Comparison of ENCODE assay signal across 1 cellular context in the genomic region with DNA sequence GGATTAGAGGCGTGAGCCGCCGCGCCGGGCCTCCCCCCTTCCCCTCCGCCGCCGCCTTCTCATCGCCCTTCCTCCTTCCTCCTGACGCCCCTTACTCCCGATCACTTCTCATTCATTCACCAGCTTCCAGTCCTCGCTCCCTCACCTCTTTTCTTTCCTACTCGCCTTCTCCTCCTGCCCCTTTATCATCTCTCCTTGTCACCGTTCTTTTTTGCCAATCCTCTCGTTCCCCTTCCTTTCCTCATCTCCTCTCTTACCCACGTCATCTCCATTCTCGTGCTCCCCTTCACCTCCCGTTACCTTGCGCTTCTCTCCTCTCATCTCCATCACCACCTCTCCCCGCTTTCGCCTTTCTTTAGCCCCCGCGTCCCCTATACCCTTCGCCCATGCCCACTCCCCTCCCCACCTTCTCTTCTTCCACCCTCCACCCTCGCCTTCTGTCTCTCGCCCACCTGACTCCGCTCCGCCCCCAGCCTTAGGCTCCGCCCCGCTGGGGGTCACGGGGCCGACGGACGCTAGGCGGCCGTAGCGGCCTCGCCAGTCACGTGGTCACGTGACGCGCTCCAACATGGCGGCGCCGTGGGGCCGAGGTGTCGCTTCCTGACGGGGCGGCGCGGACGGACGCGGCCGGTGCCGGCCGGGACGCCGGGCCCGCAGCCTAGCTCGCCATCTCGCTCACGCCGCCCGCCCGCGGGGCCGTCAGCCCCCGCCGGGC.
TF ChIP-seq lines count a peak whose summit lies in the region.

A gene (plus strand): TSS at position 544 of the 715 bp plus-strand sequence. CDS start 179 bp downstream, outside the sequence.

TF ChIP-seq in HepG2, 621 proteins besides CTCF, POLR2A, EP300 and RAD21 (continued from another document and continues in another):
- TF ChIP-seq, protein P1, sequence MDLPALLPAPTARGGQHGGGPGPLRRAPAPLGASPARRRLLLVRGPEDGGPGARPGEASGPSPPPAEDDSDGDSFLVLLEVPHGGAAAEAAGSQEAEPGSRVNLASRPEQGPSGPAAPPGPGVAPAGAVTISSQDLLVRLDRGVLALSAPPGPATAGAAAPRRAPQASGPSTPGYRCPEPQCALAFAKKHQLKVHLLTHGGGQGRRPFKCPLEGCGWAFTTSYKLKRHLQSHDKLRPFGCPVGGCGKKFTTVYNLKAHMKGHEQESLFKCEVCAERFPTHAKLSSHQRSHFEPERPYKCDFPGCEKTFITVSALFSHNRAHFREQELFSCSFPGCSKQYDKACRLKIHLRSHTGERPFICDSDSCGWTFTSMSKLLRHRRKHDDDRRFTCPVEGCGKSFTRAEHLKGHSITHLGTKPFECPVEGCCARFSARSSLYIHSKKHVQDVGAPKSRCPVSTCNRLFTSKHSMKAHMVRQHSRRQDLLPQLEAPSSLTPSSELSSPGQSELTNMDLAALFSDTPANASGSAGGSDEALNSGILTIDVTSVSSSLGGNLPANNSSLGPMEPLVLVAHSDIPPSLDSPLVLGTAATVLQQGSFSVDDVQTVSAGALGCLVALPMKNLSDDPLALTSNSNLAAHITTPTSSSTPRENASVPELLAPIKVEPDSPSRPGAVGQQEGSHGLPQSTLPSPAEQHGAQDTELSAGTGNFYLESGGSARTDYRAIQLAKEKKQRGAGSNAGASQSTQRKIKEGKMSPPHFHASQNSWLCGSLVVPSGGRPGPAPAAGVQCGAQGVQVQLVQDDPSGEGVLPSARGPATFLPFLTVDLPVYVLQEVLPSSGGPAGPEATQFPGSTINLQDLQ (CRISPR knock-in tag; IDR thresholded peaks at IDR 0.05), result peak; percentile 93; the same call in 1 of the 2 replicates
- TF ChIP-seq RCOR2 (CRISPR knock-in tag; IDR thresholded peaks at IDR 0.05) (no peak; the same call in 1 of the 2 replicates), ZNF501 (CRISPR knock-in tag; IDR thresholded peaks at IDR 0.05) (no peak; the same call in 1 of the 2 replicates), ZFY (CRISPR knock-in tag; IDR thresholded peaks at IDR 0.05) (no peak), ZBTB7A (CRISPR knock-in tag; IDR thresholded peaks at IDR 0.05) (no peak; the same call in 1 of the 2 replicates), ZNF510 (CRISPR knock-in tag; IDR thresholded peaks at IDR 0.05; ENCODE audit: low read depth) (no peak; the same call in 1 of the 2 replicates), GLI4 (CRISPR knock-in tag; IDR thresholded peaks at IDR 0.05; ENCODE audit: borderline replicate concordance) (no peak), NFRKB (IDR thresholded peaks at IDR 0.05) (peak; percentile 83), RFX3 (CRISPR knock-in tag; IDR thresholded peaks at IDR 0.05) (0 out of 2 replicates have a peak, but pooled peaks have one; percentile 30), ZNF33A (CRISPR knock-in tag; IDR thresholded peaks at IDR 0.05; ENCODE audit: borderline replicate concordance) (no peak), RAD51 (IDR thresholded peaks at IDR 0.05; ENCODE audit: borderline replicate concordance) (peak; percentile 99), ZNF335 (CRISPR knock-in tag; IDR thresholded peaks at IDR 0.05) (0 out of 2 replicates have a peak, but pooled peaks have one; percentile 67), JUN (CRISPR knock-in tag; IDR thresholded peaks at IDR 0.05) (no peak), ZNF569 (CRISPR knock-in tag; IDR thresholded peaks at IDR 0.05; ENCODE audit: borderline replicate concordance) (no peak), ZNF790 (CRISPR knock-in tag; IDR thresholded peaks at IDR 0.05; ENCODE audit: borderline replicate concordance) (no peak), ZNF564 (CRISPR knock-in tag; IDR thresholded peaks at IDR 0.05) (peak; percentile 92), ZNF567 (CRISPR knock-in tag; IDR thresholded peaks at IDR 0.05; ENCODE audit: borderline replicate concordance) (no peak; the same call in 1 of the 2 replicates), KAT8 (CRISPR knock-in tag; IDR thresholded peaks at IDR 0.05) (peak; percentile 81; the same call in 1 of the 2 replicates), ZNF383 (CRISPR knock-in tag; IDR thresholded peaks at IDR 0.05; ENCODE audit: borderline replicate concordance) (no peak; the same call in 1 of the 2 replicates), RNF2 (conservative IDR thresholded peaks at IDR 0.05; ENCODE audit: low read depth) (peak; percentile 97; the same call in 1 of the 2 replicates), MIER2 (CRISPR knock-in tag; IDR thresholded peaks at IDR 0.05) (0 out of 2 replicates have a peak, but pooled peaks have one; percentile 21), HOXA5 (CRISPR knock-in tag; IDR thresholded peaks at IDR 0.05) (peak; percentile 43), ZNF672 (CRISPR knock-in tag; IDR thresholded peaks at IDR 0.05) (no peak), THYN1 (CRISPR knock-in tag; IDR thresholded peaks at IDR 0.05; ENCODE audit: borderline replicate concordance, low read depth) (no peak), SYNCRIP (IDR thresholded peaks at IDR 0.05; ENCODE audit: insufficient read depth, low read depth, low read length) (no peak)
- TF ChIP-seq, protein P2, sequence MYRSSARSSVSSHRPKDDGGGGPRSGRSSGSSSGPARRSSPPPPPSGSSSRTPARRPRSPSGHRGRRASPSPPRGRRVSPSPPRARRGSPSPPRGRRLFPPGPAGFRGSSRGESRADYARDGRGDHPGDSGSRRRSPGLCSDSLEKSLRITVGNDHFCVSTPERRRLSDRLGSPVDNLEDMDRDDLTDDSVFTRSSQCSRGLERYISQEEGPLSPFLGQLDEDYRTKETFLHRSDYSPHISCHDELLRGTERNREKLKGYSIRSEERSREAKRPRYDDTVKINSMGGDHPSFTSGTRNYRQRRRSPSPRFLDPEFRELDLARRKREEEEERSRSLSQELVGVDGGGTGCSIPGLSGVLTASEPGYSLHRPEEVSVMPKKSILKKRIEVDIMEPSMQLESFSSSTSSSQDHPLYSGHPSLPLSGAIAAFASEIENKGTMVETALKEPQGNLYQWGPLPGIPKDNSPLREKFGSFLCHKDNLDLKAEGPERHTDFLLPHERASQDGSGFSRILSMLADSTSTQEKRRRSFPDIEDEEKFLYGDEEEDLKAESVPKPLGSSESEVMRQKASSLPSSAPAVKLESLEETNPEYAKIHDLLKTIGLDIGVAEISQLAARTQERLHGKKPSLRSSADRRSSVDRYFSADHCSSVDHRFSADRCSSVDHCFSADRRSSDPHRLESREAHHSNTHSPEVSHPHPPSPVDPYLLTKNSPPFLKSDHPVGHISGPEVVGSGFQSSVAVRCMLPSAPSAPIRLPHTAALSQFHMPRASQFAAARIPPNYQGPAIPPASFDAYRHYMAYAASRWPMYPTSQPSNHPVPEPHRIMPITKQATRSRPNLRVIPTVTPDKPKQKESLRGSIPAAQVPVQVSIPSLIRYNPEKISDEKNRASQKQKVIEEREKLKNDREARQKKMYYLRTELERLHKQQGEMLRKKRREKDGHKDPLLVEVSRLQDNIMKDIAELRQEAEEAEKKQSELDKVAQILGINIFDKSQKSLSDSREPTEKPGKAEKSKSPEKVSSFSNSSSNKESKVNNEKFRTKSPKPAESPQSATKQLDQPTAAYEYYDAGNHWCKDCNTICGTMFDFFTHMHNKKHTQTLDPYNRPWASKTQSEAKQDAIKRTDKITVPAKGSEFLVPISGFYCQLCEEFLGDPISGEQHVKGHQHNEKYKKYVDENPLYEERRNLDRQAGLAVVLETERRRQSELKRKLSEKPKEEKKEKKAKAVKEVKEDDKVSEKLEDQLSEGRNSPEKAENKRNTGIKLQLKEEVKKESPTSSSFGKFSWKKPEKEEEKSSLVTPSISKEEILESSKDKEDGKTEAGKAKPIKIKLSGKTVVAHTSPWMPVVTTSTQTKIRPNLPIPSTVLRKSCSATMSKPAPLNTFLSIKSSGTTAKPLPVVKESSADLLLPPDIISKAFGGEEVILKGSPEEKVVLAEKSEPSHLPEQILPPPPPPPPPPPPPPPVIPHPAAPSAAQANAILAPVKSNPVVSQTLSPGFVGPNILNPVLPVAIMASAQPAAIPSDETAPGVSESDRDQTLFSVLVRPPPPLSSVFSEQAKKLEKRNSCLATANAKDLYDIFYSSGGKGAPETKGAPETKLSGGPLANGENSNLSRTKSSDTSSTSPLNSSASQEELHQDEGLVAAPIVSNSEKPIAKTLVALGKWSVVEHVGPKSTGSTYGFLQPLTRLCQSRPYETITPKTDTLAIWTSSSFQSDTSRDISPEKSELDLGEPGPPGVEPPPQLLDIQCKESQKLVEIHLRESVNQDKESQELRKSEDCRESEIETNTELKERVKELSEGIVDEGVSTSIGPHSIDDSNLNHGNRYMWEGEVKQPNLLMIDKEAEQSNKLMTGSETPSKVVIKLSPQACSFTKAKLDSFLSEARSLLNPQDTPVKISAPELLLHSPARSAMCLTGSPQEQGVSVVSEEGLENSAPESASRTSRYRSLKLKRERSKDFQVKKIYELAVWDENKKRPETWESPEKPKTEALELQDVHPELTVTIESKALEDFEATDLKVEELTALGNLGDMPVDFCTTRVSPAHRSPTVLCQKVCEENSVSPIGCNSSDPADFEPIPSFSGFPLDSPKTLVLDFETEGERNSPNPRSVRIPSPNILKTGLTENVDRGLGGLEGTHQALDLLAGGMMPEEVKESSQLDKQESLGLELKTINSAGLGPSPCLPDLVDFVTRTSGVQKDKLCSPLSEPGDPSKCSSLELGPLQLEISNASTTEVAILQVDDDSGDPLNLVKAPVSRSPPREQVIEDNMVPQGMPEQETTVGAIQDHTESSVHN (CRISPR knock-in tag; IDR thresholded peaks at IDR 0.05), result no peak; the same call in 1 of the 2 replicates
- TF ChIP-seq, protein P3, sequence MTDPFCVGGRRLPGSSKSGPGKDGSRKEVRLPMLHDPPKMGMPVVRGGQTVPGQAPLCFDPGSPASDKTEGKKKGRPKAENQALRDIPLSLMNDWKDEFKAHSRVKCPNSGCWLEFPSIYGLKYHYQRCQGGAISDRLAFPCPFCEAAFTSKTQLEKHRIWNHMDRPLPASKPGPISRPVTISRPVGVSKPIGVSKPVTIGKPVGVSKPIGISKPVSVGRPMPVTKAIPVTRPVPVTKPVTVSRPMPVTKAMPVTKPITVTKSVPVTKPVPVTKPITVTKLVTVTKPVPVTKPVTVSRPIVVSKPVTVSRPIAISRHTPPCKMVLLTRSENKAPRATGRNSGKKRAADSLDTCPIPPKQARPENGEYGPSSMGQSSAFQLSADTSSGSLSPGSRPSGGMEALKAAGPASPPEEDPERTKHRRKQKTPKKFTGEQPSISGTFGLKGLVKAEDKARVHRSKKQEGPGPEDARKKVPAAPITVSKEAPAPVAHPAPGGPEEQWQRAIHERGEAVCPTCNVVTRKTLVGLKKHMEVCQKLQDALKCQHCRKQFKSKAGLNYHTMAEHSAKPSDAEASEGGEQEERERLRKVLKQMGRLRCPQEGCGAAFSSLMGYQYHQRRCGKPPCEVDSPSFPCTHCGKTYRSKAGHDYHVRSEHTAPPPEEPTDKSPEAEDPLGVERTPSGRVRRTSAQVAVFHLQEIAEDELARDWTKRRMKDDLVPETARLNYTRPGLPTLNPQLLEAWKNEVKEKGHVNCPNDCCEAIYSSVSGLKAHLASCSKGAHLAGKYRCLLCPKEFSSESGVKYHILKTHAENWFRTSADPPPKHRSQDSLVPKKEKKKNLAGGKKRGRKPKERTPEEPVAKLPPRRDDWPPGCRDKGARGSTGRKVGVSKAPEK (CRISPR knock-in tag; IDR thresholded peaks at IDR 0.05; ENCODE audit: borderline replicate concordance), result no peak; the same call in 1 of the 2 replicates
- TF ChIP-seq, protein P4, sequence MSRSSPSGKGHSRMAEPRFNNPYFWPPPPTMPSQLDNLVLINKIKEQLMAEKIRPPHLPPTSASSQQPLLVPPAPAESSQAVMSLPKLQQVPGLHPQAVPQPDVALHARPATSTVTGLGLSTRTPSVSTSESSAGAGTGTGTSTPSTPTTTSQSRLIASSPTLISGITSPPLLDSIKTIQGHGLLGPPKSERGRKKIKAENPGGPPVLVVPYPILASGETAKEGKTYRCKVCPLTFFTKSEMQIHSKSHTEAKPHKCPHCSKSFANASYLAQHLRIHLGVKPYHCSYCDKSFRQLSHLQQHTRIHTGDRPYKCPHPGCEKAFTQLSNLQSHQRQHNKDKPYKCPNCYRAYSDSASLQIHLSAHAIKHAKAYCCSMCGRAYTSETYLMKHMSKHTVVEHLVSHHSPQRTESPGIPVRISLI (CRISPR knock-in tag; IDR thresholded peaks at IDR 0.05; ENCODE audit: borderline replicate concordance), result no peak
- TF ChIP-seq, protein P5, sequence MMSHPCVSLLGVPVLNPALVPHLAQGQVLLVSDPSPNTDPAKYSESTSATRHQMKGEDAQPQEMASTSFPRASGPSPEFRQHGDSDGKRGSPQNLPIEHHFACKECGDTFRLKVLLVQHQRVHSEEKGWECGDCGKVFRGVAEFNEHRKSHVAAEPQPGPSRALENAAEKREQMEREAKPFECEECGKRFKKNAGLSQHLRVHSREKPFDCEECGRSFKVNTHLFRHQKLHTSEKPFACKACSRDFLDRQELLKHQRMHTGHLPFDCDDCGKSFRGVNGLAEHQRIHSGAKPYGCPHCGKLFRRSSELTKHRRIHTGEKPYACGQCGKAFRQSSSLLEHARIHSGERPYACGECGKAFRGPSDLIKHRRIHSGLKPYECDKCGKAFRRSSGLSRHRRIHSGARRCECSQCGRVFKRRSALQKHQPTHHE (CRISPR knock-in tag; IDR thresholded peaks at IDR 0.05; ENCODE audit: borderline replicate concordance), result 0 out of 2 replicates have a peak, but pooled peaks have one; percentile 21
- TF ChIP-seq, protein P6, sequence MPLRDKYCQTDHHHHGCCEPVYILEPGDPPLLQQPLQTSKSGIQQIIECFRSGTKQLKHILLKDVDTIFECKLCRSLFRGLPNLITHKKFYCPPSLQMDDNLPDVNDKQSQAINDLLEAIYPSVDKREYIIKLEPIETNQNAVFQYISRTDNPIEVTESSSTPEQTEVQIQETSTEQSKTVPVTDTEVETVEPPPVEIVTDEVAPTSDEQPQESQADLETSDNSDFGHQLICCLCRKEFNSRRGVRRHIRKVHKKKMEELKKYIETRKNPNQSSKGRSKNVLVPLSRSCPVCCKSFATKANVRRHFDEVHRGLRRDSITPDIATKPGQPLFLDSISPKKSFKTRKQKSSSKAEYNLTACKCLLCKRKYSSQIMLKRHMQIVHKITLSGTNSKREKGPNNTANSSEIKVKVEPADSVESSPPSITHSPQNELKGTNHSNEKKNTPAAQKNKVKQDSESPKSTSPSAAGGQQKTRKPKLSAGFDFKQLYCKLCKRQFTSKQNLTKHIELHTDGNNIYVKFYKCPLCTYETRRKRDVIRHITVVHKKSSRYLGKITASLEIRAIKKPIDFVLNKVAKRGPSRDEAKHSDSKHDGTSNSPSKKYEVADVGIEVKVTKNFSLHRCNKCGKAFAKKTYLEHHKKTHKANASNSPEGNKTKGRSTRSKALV (CRISPR knock-in tag; IDR thresholded peaks at IDR 0.05), result no peak
- TF ChIP-seq, protein P7, sequence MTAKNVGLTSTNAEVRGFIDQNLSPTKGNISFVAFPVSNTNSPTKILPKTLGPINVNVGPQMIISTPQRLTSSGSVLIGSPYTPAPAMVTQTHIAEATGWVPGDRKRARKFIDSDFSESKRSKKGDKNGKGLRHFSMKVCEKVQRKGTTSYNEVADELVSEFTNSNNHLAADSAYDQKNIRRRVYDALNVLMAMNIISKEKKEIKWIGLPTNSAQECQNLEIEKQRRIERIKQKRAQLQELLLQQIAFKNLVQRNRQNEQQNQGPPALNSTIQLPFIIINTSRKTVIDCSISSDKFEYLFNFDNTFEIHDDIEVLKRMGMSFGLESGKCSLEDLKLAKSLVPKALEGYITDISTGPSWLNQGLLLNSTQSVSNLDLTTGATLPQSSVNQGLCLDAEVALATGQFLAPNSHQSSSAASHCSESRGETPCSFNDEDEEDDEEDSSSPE (CRISPR knock-in tag; IDR thresholded peaks at IDR 0.05), result peak; percentile 24
